ENCODE assay signal across 18 cellular contexts in genomic region chr16:87183647-87184046, GRCh38.
"Had no signal": no experiment of that assay in that cellular context is flagged by ENCODE, and none has a peak within 500 bp of the region (broad histone marks: within the 10 kb centered on the region; RNA-seq: fewer than 3 reads in every experiment).

No MANE protein-coding gene starts in this region.

- H3K4me3 ChIP-seq: esophagus muscularis mucosa, gastrocnemius medialis, left lung, lower lobe of right lung, sigmoid colon, skin epidermis, testis, tibial nerve had no signal

- H3K9me3 ChIP-seq: esophagus muscularis mucosa, gastrocnemius medialis, left lung, lower lobe of right lung, sigmoid colon, testis had no signal

- H3K4me1 ChIP-seq: gastrocnemius medialis, sigmoid colon had no signal

- H3K27ac ChIP-seq: epithelial cell of prostate, esophagus muscularis mucosa, gastrocnemius medialis, left lung, lower lobe of right lung, sigmoid colon, skin epidermis, testis, tibial nerve had no signal

- H3K4me1 Mint-ChIP-seq: immature natural killer cell; stimulated activated naive CD8-positive, alpha-beta T cell treated with anti-CD3 and anti-CD28 coated beads, Interleukin-15, amount 100 ng/mL, for 72 hours had no signal

- H3K27me3 Mint-ChIP-seq: stimulated activated naive CD8-positive, alpha-beta T cell treated with anti-CD3 and anti-CD28 coated beads, Interleukin-15, amount 100 ng/mL, for 72 hours had no signal

- H3K9me3 Mint-ChIP-seq: immature natural killer cell had no signal

- H3K36me3 ChIP-seq: esophagus muscularis mucosa, gastrocnemius medialis, left lung, lower lobe of right lung, sigmoid colon, tibial nerve had no signal

- ATAC-seq: gastrocnemius medialis; left lung; lower lobe of right lung; stimulated activated naive B cell treated with anti-CD40 and anti-IgM and Interleukin-4, amounts not matched to agents 10 μg/mL and 1 μg/mL and 100 μg/mL, for 72 hours; stimulated activated naive CD8-positive, alpha-beta T cell treated with anti-CD3 and anti-CD28 coated beads, Interleukin-15, amount 100 ng/mL, for 72 hours had no signal

- H3K4me3 Mint-ChIP-seq: immature natural killer cell; memory B cell; stimulated activated naive B cell treated with anti-CD40 and anti-IgM and Interleukin-4, amounts not matched to agents 10 μg/mL and 1 μg/mL and 100 μg/mL, for 72 hours; stimulated activated naive CD8-positive, alpha-beta T cell treated with anti-CD3 and anti-CD28 coated beads, Interleukin-15, amount 100 ng/mL, for 72 hours had no signal

- H3K27me3 ChIP-seq: testis, tibial nerve had no signal

- DNase-seq: effector memory CD4-positive, alpha-beta T cell; gastrocnemius medialis; glutamatergic neuron; immature natural killer cell; left lung; lower lobe of right lung; midbrain; sigmoid colon; stimulated activated CD4-positive, alpha-beta T cell treated with anti-CD3 and anti-CD28 coated beads, Interleukin-2, amount 100 ng/mL, for 24 hours; stimulated activated CD4-positive, alpha-beta T cell treated with anti-CD3 and anti-CD28 coated beads, Interleukin-4, amount 100 ng/mL, for 4 hours; stimulated activated naive B cell treated with anti-CD40 and anti-IgM and Interleukin-4, amounts not matched to agents 10 μg/mL and 1 μg/mL and 100 μg/mL, for 72 hours; stimulated activated naive CD8-positive, alpha-beta T cell treated with anti-CD3 and anti-CD28 coated beads, Interleukin-15, amount 100 ng/mL, for 72 hours; testis had no signal

- H3K27ac Mint-ChIP-seq: immature natural killer cell; memory B cell; stimulated activated naive B cell treated with anti-CD40 and anti-IgM and Interleukin-4, amounts not matched to agents 10 μg/mL and 1 μg/mL and 100 μg/mL, for 72 hours; stimulated activated naive CD8-positive, alpha-beta T cell treated with anti-CD3 and anti-CD28 coated beads, Interleukin-15, amount 100 ng/mL, for 72 hours had no signal

- H3K36me3 Mint-ChIP-seq: immature natural killer cell; memory B cell; stimulated activated naive B cell treated with anti-CD40 and anti-IgM and Interleukin-4, amounts not matched to agents 10 μg/mL and 1 μg/mL and 100 μg/mL, for 72 hours had no signal
